In genomic region chr18:9264797-9265196, GRCh38 we compare ENCODE assay signal across 7 cellular contexts.
A peak's percentile ranks its signal among the peaks of the same experiment; 100 is the strongest.
DNase-seq lines count a peak whose midpoint lies in the region; ATAC-seq, FAIRE-seq and TF ChIP-seq lines count a peak whose summit lies in the region.
"Not testable (repeated sequence)": the region's sequence is repeated elsewhere in the genome, so short reads cannot be mapped to it uniquely, and the experiment has no call there.

No MANE protein-coding gene starts in this region.

- H3K23me2 ChIP-seq in H1 (ENCODE audit: low read depth, low read length) = not testable (repeated sequence)

- not testable (repeated sequence) for H2BK5ac ChIP-seq in H1 (ENCODE audit: low read depth, low read length)

- H3K9me3 ChIP-seq in ES-I3 (ENCODE audit: control insufficient read depth, insufficient read depth, low read length); HUES64 (ENCODE audit: insufficient read depth, low read depth, low read length); H1 (ENCODE audit: insufficient read depth in 2 of 2, low read depth in 1 of 2, low read length in 1 of 2); HepG2 (ENCODE audit: low read length): not testable (repeated sequence)

- TF ChIP-seq CTCF in H1 (IDR thresholded peaks at IDR 0.05; ENCODE audit: control extremely low read depth in 1 of 3, insufficient read depth in 1 of 3, low read depth in 1 of 3, low read length in 3 of 3); HepG2 (CRISPR knock-in tag; IDR thresholded peaks at IDR 0.05); progenitor cell of endocrine pancreas (IDR thresholded peaks at IDR 0.05; ENCODE audit: unreplicated experiment): not testable (repeated sequence)

- POLR2A ChIA-PET in activated CD4-positive, alpha-beta memory T cell treated with anti-CD3 and anti-CD28 coated beads for 36 hours (lab: Charles Lee); HepG2 (lab: Yijun Ruan, JAX): not testable (repeated sequence)
- POLR2A ChIA-PET in H1 (lab: Charles Lee; ENCODE audit: partially characterized antibody) = interaction anchor here (0.8 kb wide), 1 partner anchor 69 kb away, joined by 4 read pairs; the partner anchor contains the start of gene TWSG1

- H3K14ac ChIP-seq in H1 (ENCODE audit: insufficient read length) = not testable (repeated sequence)

- H4K8ac ChIP-seq in H1 (ENCODE audit: extremely low read depth, insufficient read depth, low read length) = 0 out of 2 replicates have a peak overlapping the region, but pooled peaks have one; percentile 51

- H3K9ac ChIP-seq in ES-I3 (ENCODE audit: low read depth, low read length) (peak overlapping the region; percentile 58; the same call in 1 of the 2 replicates), HUES64 (ENCODE audit: low read depth, low read length) (peak overlapping the region; percentile 68), H1 (replicated peaks in 1 of 4; ENCODE audit: extremely low read depth in 1 of 4, low read depth in 3 of 4, low read length in 3 of 4) (peak overlapping the region in 1 of 4 experiments; percentile 41; a peak in 1 of 7 replicates)
- not testable (repeated sequence) for H3K9ac ChIP-seq in HepG2 (ENCODE audit: insufficient read depth, low read depth, low read length)

- not testable (repeated sequence) for H2AFZ ChIP-seq in H1 (ENCODE audit: low read length); HepG2 (ENCODE audit: low read length)

- H3K4me2 ChIP-seq in H1 (ENCODE audit: insufficient read depth in 1 of 2, low read depth in 2 of 2, low read length in 2 of 2) = peak overlapping the region in 1 of 2 experiments; percentile 60; a peak in 1 of 4 replicates
- not testable (repeated sequence) for H3K4me2 ChIP-seq in HepG2 (ENCODE audit: low read depth, low read length)

- H3K27ac ChIP-seq in HUES64 (ENCODE audit: low read depth, low read length) = peak overlapping the region; percentile 45; the same call in 1 of the 2 replicates
- H3K27ac ChIP-seq in H1 (ENCODE audit: low read depth, low read length); HepG2 (ENCODE audit: extremely low read length, insufficient read depth, low read length): not testable (repeated sequence)

- H4K5ac ChIP-seq in H1 (ENCODE audit: insufficient read length, low read depth, low read length) = peak overlapping the region; percentile 83

- not testable (repeated sequence) for H3K27me3 Mint-ChIP-seq in activated CD4-positive, alpha-beta memory T cell treated with anti-CD3 and anti-CD28 coated beads for 36 hours; progenitor cell of endocrine pancreas

- WGBS in HUES64 = 79% methylated on average over 15 of the region's 15 CpGs
- WGBS in H1 (ENCODE audit: extremely low coverage in 1 of 2, insufficient coverage in 1 of 2, insufficient read length in 1 of 2, insufficient replicate concordance in 2 of 2, low coverage in 1 of 2, low lambda C conversion rate in 2 of 2, missing lambda C conversion rate in 1 of 2), 2 experiments = 88% methylated on average over 15 of the region's 15 CpGs; no CpG with 5 or more reads in 1 of the 2 experiments
- WGBS in HepG2 (ENCODE audit: low lambda C conversion rate) = 96% methylated on average over 15 of the region's 15 CpGs

- TF ChIP-seq RAD21 in H1 (IDR thresholded peaks at IDR 0.05 in 1 of 2, conservative IDR thresholded peaks at IDR 0.05 in 1 of 2; ENCODE audit: low read depth in 2 of 2, low read length in 2 of 2); HepG2 (CRISPR knock-in tag; IDR thresholded peaks at IDR 0.05): not testable (repeated sequence)

- not testable (repeated sequence) for H3K36me3 ChIP-seq in ES-I3 (ENCODE audit: insufficient read depth, low read length); H1 (ENCODE audit: control insufficient read depth in 2 of 4, insufficient read depth in 4 of 4, low read length in 3 of 4); HepG2 (replicated peaks in 1 of 2; ENCODE audit: control insufficient read depth in 1 of 2, insufficient read depth in 2 of 2, low read length in 2 of 2)
- peaks cover 13% of the 10 kb centered on the region for H3K36me3 ChIP-seq in HUES64 (ENCODE audit: insufficient read depth, low read length)

- intact Hi-C loops in activated CD4-positive, alpha-beta memory T cell treated with anti-CD3 and anti-CD28 coated beads for 36 hours (cut with micrococcal nuclease); HepG2 (cut with micrococcal nuclease; ENCODE audit: unreplicated experiment): not testable (repeated sequence)

- not testable (repeated sequence) for H3K79me2 ChIP-seq in H1 (ENCODE audit: control insufficient read depth in 1 of 2, insufficient read depth in 2 of 2, low read length in 2 of 2); HepG2 (ENCODE audit: insufficient read depth, low read length)

- H3K4me1 ChIP-seq in ES-I3 (ENCODE audit: insufficient read depth, low read length); H1 (replicated peaks in 1 of 4; ENCODE audit: control insufficient read depth in 3 of 4, insufficient read depth in 4 of 4, low read length in 3 of 4); HepG2 (ENCODE audit: insufficient read depth, low read length): not testable (repeated sequence)
- H3K4me1 ChIP-seq in HUES64 (ENCODE audit: insufficient read depth, low read length) = peaks cover 14% of the 10 kb centered on the region; the same call in 1 of the 2 replicates

- H3K36me3 Mint-ChIP-seq in activated CD4-positive, alpha-beta memory T cell treated with anti-CD3 and anti-CD28 coated beads for 36 hours = peaks cover 46% of the 10 kb centered on the region
- peaks cover 44% of the 10 kb centered on the region for H3K36me3 Mint-ChIP-seq in progenitor cell of endocrine pancreas (ENCODE audit: insufficient read depth)

- H3K9me3 Mint-ChIP-seq in activated CD4-positive, alpha-beta memory T cell treated with anti-CD3 and anti-CD28 coated beads for 36 hours = not testable (repeated sequence)
- H3K9me3 Mint-ChIP-seq in progenitor cell of endocrine pancreas (ENCODE audit: low read depth) = peaks cover 16% of the 10 kb centered on the region

- H2AK5ac ChIP-seq in H1 (ENCODE audit: low read depth, low read length) = not testable (repeated sequence)

- not testable (repeated sequence) for H2BK12ac ChIP-seq in H1 (ENCODE audit: low read depth, low read length)

- not testable (repeated sequence) for H3K23ac ChIP-seq in H1 (ENCODE audit: insufficient read length)

- H3K4me3 Mint-ChIP-seq in activated CD4-positive, alpha-beta memory T cell treated with anti-CD3 and anti-CD28 coated beads for 36 hours; progenitor cell of endocrine pancreas (ENCODE audit: low read depth): not testable (repeated sequence)

- FAIRE-seq in H1 (lab: Jason Lieb, UNC); HepG2 (lab: Jason Lieb, UNC): not testable (repeated sequence)

- H2BK15ac ChIP-seq in H1 (ENCODE audit: low read length) = not testable (repeated sequence)

- CTCF ChIA-PET in activated CD4-positive, alpha-beta memory T cell treated with anti-CD3 and anti-CD28 coated beads for 36 hours (lab: Charles Lee) = interaction anchor here (1.1 kb wide), 1 partner anchor 10 kb away, joined by 3 read pairs; no protein-coding TSS in a partner anchor
- CTCF ChIA-PET in H1 (lab: Charles Lee; ENCODE audit: partially characterized antibody) = interaction anchor here (1.6 kb wide), 1 partner anchor 191 kb away, joined by 3 read pairs; no protein-coding TSS in a partner anchor
- CTCF ChIA-PET in HepG2 (lab: Yijun Ruan, JAX; ENCODE audit: low intra/inter-chr PET ratio, low total read pairs) = not testable (repeated sequence)

- H2BK120ac ChIP-seq in H1 (replicated peaks; ENCODE audit: low read depth, low read length) = not testable (repeated sequence)

- H3K4ac ChIP-seq in H1 (replicated peaks; ENCODE audit: insufficient read length, low read depth, low read length) = not testable (repeated sequence)

- H3K79me1 ChIP-seq in H1 (ENCODE audit: low read depth, low read length) = not testable (repeated sequence)

- H4K20me1 ChIP-seq in H1 (replicated peaks in 1 of 2; ENCODE audit: control insufficient read depth in 1 of 2, insufficient read depth in 2 of 2, low read length in 2 of 2); HepG2 (ENCODE audit: insufficient read depth, low read length): not testable (repeated sequence)

- not testable (repeated sequence) for H3K27ac Mint-ChIP-seq in activated CD4-positive, alpha-beta memory T cell treated with anti-CD3 and anti-CD28 coated beads for 36 hours
- H3K27ac Mint-ChIP-seq in progenitor cell of endocrine pancreas = peak overlapping the region; percentile 69

- H3K4me3 ChIP-seq in HUES64 (ENCODE audit: low read length) (peak overlapping the region; percentile 48), H1 (ENCODE audit: extremely low read depth in 1 of 4, insufficient read depth in 2 of 4, low read depth in 3 of 4, low read length in 4 of 4) (peak overlapping the region in 2 of 4 experiments; percentile 4 to 47; a peak in 3 of 8 replicates)
- H3K4me3 ChIP-seq in HepG2 (replicated peaks in 1 of 3; ENCODE audit: insufficient read depth in 1 of 3, low read depth in 2 of 3, low read length in 3 of 3) = not testable (repeated sequence)

- not testable (repeated sequence) for H2BK20ac ChIP-seq in H1 (ENCODE audit: low read length)

- H3K56ac ChIP-seq in H1 (replicated peaks; ENCODE audit: insufficient read length, low read depth, low read length) = not testable (repeated sequence)

- ATAC-seq in HepG2 = not testable (repeated sequence)

- BruUV-seq in HepG2 (replicated peaks; lab: Mats Ljungman, UMichigan) = not testable (repeated sequence)

- DNase-seq in activated CD4-positive, alpha-beta memory T cell treated with anti-CD3 and anti-CD28 coated beads for 36 hours = peak; percentile 17
- DNase-seq in H1 (ENCODE audit: low read depth in 1 of 2, low spot score in 2 of 2) (peak; percentile 51 to 64), iPS DF 19.7 (ENCODE audit: low read depth, low spot score) (peak; percentile 12)
- DNase-seq in HepG2 (ENCODE audit: low spot score); progenitor cell of endocrine pancreas (ENCODE audit: low spot score, unreplicated experiment): not testable (repeated sequence)

- TF ChIP-seq POLR2A in H1 (IDR thresholded peaks at IDR 0.05; ENCODE audit: control extremely low read depth in 1 of 2, low read depth in 2 of 2, low read length in 2 of 2); HepG2 (IDR thresholded peaks at IDR 0.05; ENCODE audit: insufficient read depth in 1 of 2, low read depth in 2 of 2, low read length in 2 of 2): not testable (repeated sequence)

- in situ Hi-C loops in HepG2 (cut with HindIII; ENCODE audit: extremely low pct_ligation_motif_present, low pct_unique_long_range_greater_than_20kb) = not testable (repeated sequence)

- not testable (repeated sequence) for H3K4me1 Mint-ChIP-seq in activated CD4-positive, alpha-beta memory T cell treated with anti-CD3 and anti-CD28 coated beads for 36 hours (ENCODE audit: low read depth); progenitor cell of endocrine pancreas (ENCODE audit: low read depth)

- not testable (repeated sequence) for H3K27me3 ChIP-seq in HUES64 (ENCODE audit: insufficient read depth, low read length); H1 (replicated peaks in 1 of 4; ENCODE audit: control insufficient read depth in 3 of 4, extremely low read depth in 1 of 4, insufficient read depth in 3 of 4, low read length in 3 of 4); HepG2 (ENCODE audit: control insufficient read depth in 1 of 2, insufficient read depth in 2 of 2, low read length in 2 of 2)

- not testable (repeated sequence) for H4K91ac ChIP-seq in H1 (replicated peaks; ENCODE audit: insufficient read length, low read length)

- not testable (repeated sequence) for H3K18ac ChIP-seq in H1 (ENCODE audit: extremely low read depth, low read length)

- TF ChIP-seq EP300 in H1 (IDR thresholded peaks at IDR 0.05; ENCODE audit: borderline replicate concordance in 1 of 2, low read depth in 2 of 2, low read length in 2 of 2); HepG2 (IDR thresholded peaks at IDR 0.05; ENCODE audit: low read depth in 2 of 2, low read length in 2 of 2); HepG2 (CRISPR knock-in tag; IDR thresholded peaks at IDR 0.05; ENCODE audit: borderline replicate concordance): not testable (repeated sequence)
